ENCODE assay signal across 16 cellular contexts in genomic region chr17:54933921-54934320, GRCh38. TPM values are rescaled to one million over a fixed set of nuclear protein-coding genes. Genes with fewer than 3 reads are reported as not detected.
"Had no signal": no experiment of that assay in that cellular context is flagged by ENCODE, and none has a peak within 500 bp of the region (broad histone marks: within the 10 kb centered on the region; RNA-seq: fewer than 3 reads in every experiment).

No MANE protein-coding gene starts in this region.

- H3K4me3 Mint-ChIP-seq: immature natural killer cell; naive thymus-derived CD8-positive, alpha-beta T cell; type B pancreatic cell had no signal

- H3K36me3 Mint-ChIP-seq: naive thymus-derived CD8-positive, alpha-beta T cell had no signal

- ATAC-seq: gastrocnemius medialis; left cardiac atrium; naive thymus-derived CD8-positive, alpha-beta T cell had no signal

- H3K4me3 ChIP-seq: dorsolateral prefrontal cortex, esophagus muscularis mucosa, gastrocnemius medialis, sigmoid colon, skin epidermis had no signal

- H3K9me3 Mint-ChIP-seq: immature natural killer cell; naive thymus-derived CD8-positive, alpha-beta T cell; type B pancreatic cell had no signal

- DNase-seq: cortex of kidney; dorsolateral prefrontal cortex; effector CD8-positive, alpha-beta T cell; gastrocnemius medialis; glutamatergic neuron; immature natural killer cell; left cardiac atrium; naive thymus-derived CD8-positive, alpha-beta T cell; posterior cingulate gyrus; sigmoid colon; stimulated activated CD4-positive, alpha-beta T cell treated with anti-CD3 and anti-CD28 coated beads, Interleukin-12 subunit alpha, Interleukin-12 subunit beta, amount 100 ng/mL, for 4 hours; stimulated activated naive CD4-positive, alpha-beta T cell treated with Interleukin-2 at 50 U/mL for 16 hours had no signal

- H3K27me3 ChIP-seq: dorsolateral prefrontal cortex, esophagus muscularis mucosa, gastrocnemius medialis, neutrophil, sigmoid colon had no signal

- H3K27ac ChIP-seq: dorsolateral prefrontal cortex, esophagus muscularis mucosa, gastrocnemius medialis, neutrophil, sigmoid colon, skin epidermis had no signal

- H3K9me3 ChIP-seq: esophagus muscularis mucosa, gastrocnemius medialis, neutrophil, sigmoid colon had no signal

- H3K27ac Mint-ChIP-seq: immature natural killer cell; naive thymus-derived CD8-positive, alpha-beta T cell; type B pancreatic cell had no signal

- H3K36me3 ChIP-seq: gastrocnemius medialis, neutrophil had no signal

- H3K27me3 Mint-ChIP-seq: type B pancreatic cell had no signal

- H3K4me1 ChIP-seq: esophagus muscularis mucosa, gastrocnemius medialis, sigmoid colon had no signal

- H3K4me1 Mint-ChIP-seq: immature natural killer cell; naive thymus-derived CD8-positive, alpha-beta T cell had no signal

RNA-seq across cellular contexts. Expression of gene TOM1L1, which starts 33.3 kb away (rescaled TPM):
- total RNA-seq: naive thymus-derived CD8-positive, alpha-beta T cell had no signal
- polyA plus RNA-seq: immature natural killer cell; naive thymus-derived CD8-positive, alpha-beta T cell had no signal
